ENCODE assay signal across 19 cellular contexts in the genomic region with DNA sequence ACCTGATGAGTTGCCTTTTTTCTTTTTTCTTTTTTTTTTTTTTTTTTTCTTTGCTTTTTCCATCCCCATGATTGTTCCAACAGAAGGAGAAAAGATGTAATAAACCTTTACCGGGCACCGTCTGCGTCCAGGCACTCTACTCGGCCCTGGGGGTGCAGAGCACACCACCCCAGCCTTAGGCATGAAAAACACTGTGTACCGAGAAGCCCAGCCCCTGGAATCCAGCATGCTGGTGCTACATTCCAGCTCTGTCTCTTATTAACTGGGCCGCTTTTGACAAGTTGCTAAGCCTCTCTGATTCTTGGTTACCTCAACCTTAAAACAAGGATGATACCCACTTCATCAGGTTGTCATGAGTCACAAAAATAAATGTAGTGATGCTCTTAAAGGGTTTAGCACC.
"Had no signal": no experiment of that assay in that cellular context is flagged by ENCODE, and none has a peak within 500 bp of the region (broad histone marks: within the 10 kb centered on the region; RNA-seq: fewer than 3 reads in every experiment).

No MANE protein-coding gene starts in this region.

- ATAC-seq: activated CD4-positive, CD25-positive, alpha-beta regulatory T cell treated with anti-CD3 and anti-CD28 coated beads, Interleukin-2, amount 50 U/mL, for 24 hours; activated T-cell treated with anti-CD3 and anti-CD28 coated beads, Interleukin-2, amount 50 U/mL, for 72 hours had no signal

- H3K27ac ChIP-seq: hepatocyte, pancreas had no signal

- H3K36me3 Mint-ChIP-seq: activated naive CD8-positive, alpha-beta T cell treated with anti-CD3 and anti-CD28 coated beads, Interleukin-2, amount 10 ng/mL, durations not matched to agents 7 days and 5 days; immature natural killer cell; natural killer cell treated with Interleukin-12 subunit alpha and Interleukin-12 subunit beta and Interleukin-15 and Interleukin-18, amount 100 ng/mL, for 72 hours had no signal

- H3K9me3 ChIP-seq: pancreas had no signal

- H3K4me1 Mint-ChIP-seq: activated CD4-positive, alpha-beta memory T cell treated with anti-CD3 and anti-CD28 coated beads, Interleukin-2, amount 10 ng/mL, durations not matched to agents 7 days and 5 days; activated CD4-positive, alpha-beta T cell treated with anti-CD3 and anti-CD28 coated beads, Interleukin-2, amount 10 ng/mL, durations not matched to agents 24 days and 14 days; activated naive CD8-positive, alpha-beta T cell treated with anti-CD3 and anti-CD28 coated beads, Interleukin-2, amount 10 ng/mL, durations not matched to agents 7 days and 5 days; immature natural killer cell had no signal

- H3K4me1 ChIP-seq: pancreas had no signal

- H3K4me3 Mint-ChIP-seq: activated CD4-positive, alpha-beta memory T cell treated with anti-CD3 and anti-CD28 coated beads, Interleukin-2, amount 10 ng/mL, durations not matched to agents 7 days and 5 days; activated CD4-positive, alpha-beta T cell treated with anti-CD3 and anti-CD28 coated beads, Interleukin-2, amount 10 ng/mL, durations not matched to agents 24 days and 14 days; activated naive CD4-positive, alpha-beta T cell treated with anti-CD3 and anti-CD28 coated beads for 36 hours; activated naive CD8-positive, alpha-beta T cell treated with anti-CD3 and anti-CD28 coated beads, Interleukin-2, amount 10 ng/mL, durations not matched to agents 7 days and 5 days; activated T-cell treated with anti-CD3 and anti-CD28 coated beads, Interleukin-2, amount 50 U/mL, for 72 hours; immature natural killer cell; natural killer cell treated with Interleukin-12 subunit alpha and Interleukin-12 subunit beta and Interleukin-15 and Interleukin-18, amount 100 ng/mL, for 72 hours had no signal

- H3K27ac Mint-ChIP-seq: activated CD4-positive, alpha-beta memory T cell treated with anti-CD3 and anti-CD28 coated beads, Interleukin-2, amount 10 ng/mL, durations not matched to agents 7 days and 5 days; activated CD4-positive, alpha-beta T cell treated with anti-CD3 and anti-CD28 coated beads, Interleukin-2, amount 10 ng/mL, durations not matched to agents 24 days and 14 days; activated naive CD4-positive, alpha-beta T cell treated with anti-CD3 and anti-CD28 coated beads for 36 hours; activated naive CD8-positive, alpha-beta T cell treated with anti-CD3 and anti-CD28 coated beads, Interleukin-2, amount 10 ng/mL, durations not matched to agents 7 days and 5 days; activated T-cell treated with anti-CD3 and anti-CD28 coated beads, Interleukin-2, amount 50 U/mL, for 72 hours; immature natural killer cell; natural killer cell treated with Interleukin-12 subunit alpha and Interleukin-12 subunit beta and Interleukin-15 and Interleukin-18, amount 100 ng/mL, for 72 hours had no signal

- H3K27me3 ChIP-seq: hepatocyte, pancreas had no signal

- DNase-seq: activated CD4-positive, alpha-beta memory T cell treated with anti-CD3 and anti-CD28 coated beads, Interleukin-2, amount 10 ng/mL, durations not matched to agents 7 days and 5 days; activated CD4-positive, alpha-beta T cell treated with anti-CD3 and anti-CD28 coated beads, Interleukin-2, amount 10 ng/mL, durations not matched to agents 24 days and 14 days; activated effector memory CD4-positive, alpha-beta T cell treated with Interleukin-2 at 50 U/mL for 16 hours; activated naive CD4-positive, alpha-beta T cell treated with anti-CD3 and anti-CD28 coated beads for 36 hours; activated naive CD8-positive, alpha-beta T cell treated with anti-CD3 and anti-CD28 coated beads, Interleukin-2, amount 10 ng/mL, durations not matched to agents 7 days and 5 days; activated T-cell treated with anti-CD3 and anti-CD28 coated beads, Interleukin-2, amount 50 U/mL, for 72 hours; amniotic stem cell; cerebellar nuclear complex; cortex of kidney; effector CD8-positive, alpha-beta T cell; glutamatergic neuron; immature natural killer cell; pancreas; small intestine; stimulated activated CD4-positive, alpha-beta T cell treated with anti-CD3 and anti-CD28 coated beads, Interleukin-2, amount 100 ng/mL, for 24 hours; stimulated activated naive CD4-positive, alpha-beta T cell had no signal

- H3K4me3 ChIP-seq: hepatocyte, pancreas had no signal

- H3K27me3 Mint-ChIP-seq: activated CD4-positive, alpha-beta memory T cell treated with anti-CD3 and anti-CD28 coated beads, Interleukin-2, amount 10 ng/mL, durations not matched to agents 7 days and 5 days; activated CD4-positive, alpha-beta T cell treated with anti-CD3 and anti-CD28 coated beads, Interleukin-2, amount 10 ng/mL, durations not matched to agents 24 days and 14 days; activated naive CD8-positive, alpha-beta T cell treated with anti-CD3 and anti-CD28 coated beads, Interleukin-2, amount 10 ng/mL, durations not matched to agents 7 days and 5 days had no signal

- H3K36me3 ChIP-seq: pancreas had no signal

- H3K9me3 Mint-ChIP-seq: activated CD4-positive, alpha-beta memory T cell treated with anti-CD3 and anti-CD28 coated beads, Interleukin-2, amount 10 ng/mL, durations not matched to agents 7 days and 5 days; activated CD4-positive, alpha-beta T cell treated with anti-CD3 and anti-CD28 coated beads, Interleukin-2, amount 10 ng/mL, durations not matched to agents 24 days and 14 days; activated naive CD4-positive, alpha-beta T cell treated with anti-CD3 and anti-CD28 coated beads for 36 hours; activated T-cell treated with anti-CD3 and anti-CD28 coated beads, Interleukin-2, amount 50 U/mL, for 72 hours; immature natural killer cell had no signal
